In genomic region chr18:23099621-23100020, GRCh38 we compare ENCODE assay signal across 20 cellular contexts. TPM values are rescaled to one million over a fixed set of nuclear protein-coding genes. Genes with fewer than 3 reads are reported as not detected.
A peak's percentile ranks its signal among the peaks of the same experiment; 100 is the strongest.
DNase-seq lines count a peak whose midpoint lies in the region; ATAC-seq, FAIRE-seq and TF ChIP-seq lines count a peak whose summit lies in the region.
"Had no signal": no experiment of that assay in that cellular context is flagged by ENCODE, and none has a peak within 500 bp of the region (broad histone marks: within the 10 kb centered on the region; RNA-seq: fewer than 3 reads in every experiment).

No MANE protein-coding gene starts in this region.

- H2AFZ ChIP-seq in hepatocyte: no peak overlapping the region

- H3K4me1 ChIP-seq in hepatocyte (ENCODE audit: insufficient read depth) (peaks cover 19% of the 10 kb centered on the region), small intestine (ENCODE audit: control insufficient read depth in 2 of 2, insufficient read depth in 1 of 2, low read depth in 1 of 2, low read length in 1 of 2) (peaks cover 0 to 3% of the 10 kb centered on the region in 2 donors)
- H3K4me1 ChIP-seq: BE2C, sigmoid colon had no signal

- no peaks in the 10 kb centered on the region for H4K20me1 ChIP-seq in hepatocyte (ENCODE audit: insufficient read depth, poor library complexity, severe bottlenecking)

- no peaks in the 10 kb centered on the region for H3K9me3 Mint-ChIP-seq in stimulated activated memory B cell treated with anti-CD40 and anti-IgM and Interleukin-4, amounts not matched to agents 10 μg/mL and 1 μg/mL and 100 μg/mL, for 72 hours
- H3K9me3 Mint-ChIP-seq: T-helper 2 cell treated with Interferon-gamma antibody and Interleukin-4, amounts not matched to agents 5 μg/mL and 100 μg/mL, for 36 hours had no signal

- DNase-seq in HCEC 1CT (peak; percentile 47), RCC 7860 (ENCODE audit: low spot score) (peak; percentile 70), hepatocyte (ENCODE audit: low spot score) (peak; percentile 82), small intestine (peak; percentile 96), NCI-H526 treated with DMSO at 0.1 percent for 48 hours (lab: John Stamatoyannopoulos, UW) (no peak), occipital lobe (lab: John Stamatoyannopoulos, UW) (no peak)
- DNase-seq: activated CD4-positive, CD25-positive, alpha-beta regulatory T cell treated with anti-CD3 and anti-CD28 coated beads, Interleukin-2, amount 50 U/mL, for 72 hours; activated effector memory CD4-positive, alpha-beta T cell treated with Interleukin-2 at 50 U/mL for 16 hours; amniotic stem cell; BE2C; cerebellar nuclear complex; DMS 273 treated with DMSO at 0.1 percent for 48 hours; SHP77; sigmoid colon; stimulated activated CD4-positive, alpha-beta T cell treated with anti-CD3 and anti-CD28 coated beads, Interleukin-4, amount 100 ng/mL, for 1 hour had no signal

- no peaks in the 10 kb centered on the region for H3K79me2 ChIP-seq in hepatocyte

- peak overlapping the region; percentile 12 for H3K4me2 ChIP-seq in hepatocyte

- no peak for FAIRE-seq in RCC 7860 (lab: Jason Lieb, UNC)
- FAIRE-seq in small intestine (lab: Jason Lieb, UNC): no peak

- WGBS in hepatocyte (ENCODE audit: low lambda C conversion rate, missing lambda C conversion rate): 59% methylated on average over 5 of the region's 5 CpGs
- WGBS in small intestine, 3 donors: 23 to 69% (median 47%) methylated on average over 5 of the region's 5 CpGs

- H3K4me3 ChIP-seq in hepatocyte (no peak overlapping the region), small intestine (ENCODE audit: low read depth in 1 of 2, low read length in 2 of 2) (no peak overlapping the region)
- H3K4me3 ChIP-seq: sigmoid colon, thoracic aorta had no signal

- no peaks in the 10 kb centered on the region for H3K27me3 ChIP-seq in hepatocyte
- no peaks in the 10 kb centered on the region for H3K27me3 ChIP-seq in small intestine (ENCODE audit: control insufficient read depth in 2 of 2, insufficient read depth in 2 of 2, low read length in 2 of 2)
- H3K27me3 ChIP-seq: BE2C, sigmoid colon had no signal

- H3K9me2 ChIP-seq in hepatocyte (replicated peaks; ENCODE audit: insufficient read depth): no peaks in the 10 kb centered on the region

- H3K27ac Mint-ChIP-seq in stimulated activated memory B cell treated with anti-CD40 and anti-IgM and Interleukin-4, amounts not matched to agents 10 μg/mL and 1 μg/mL and 100 μg/mL, for 72 hours: no peak overlapping the region
- H3K27ac Mint-ChIP-seq: T-helper 2 cell treated with Interferon-gamma antibody and Interleukin-4, amounts not matched to agents 5 μg/mL and 100 μg/mL, for 36 hours had no signal

- ATAC-seq in stimulated activated memory B cell treated with anti-CD40 and anti-IgM and Interleukin-4, amounts not matched to agents 10 μg/mL and 1 μg/mL and 100 μg/mL, for 72 hours: no peak
- ATAC-seq in HG03432 (IDR thresholded peaks at IDR 0.05; ENCODE audit: unreplicated experiment): no peak

- H3K9me3 ChIP-seq in hepatocyte (ENCODE audit: low read depth): no peaks in the 10 kb centered on the region
- H3K9me3 ChIP-seq in small intestine (ENCODE audit: control insufficient read depth, low read depth): no peaks in the 10 kb centered on the region
- H3K9me3 ChIP-seq: BE2C, neutrophil, sigmoid colon, thoracic aorta had no signal

- no peaks in the 10 kb centered on the region for H3K36me3 ChIP-seq in hepatocyte (replicated peaks; ENCODE audit: insufficient read depth, low read depth)
- no peaks in the 10 kb centered on the region for H3K36me3 ChIP-seq in small intestine (ENCODE audit: control insufficient read depth in 2 of 2, insufficient read depth in 2 of 2, low read length in 2 of 2)
- H3K36me3 ChIP-seq: BE2C, neutrophil, sigmoid colon, thoracic aorta had no signal

- no peaks in the 10 kb centered on the region for H3K4me1 Mint-ChIP-seq in stimulated activated memory B cell treated with anti-CD40 and anti-IgM and Interleukin-4, amounts not matched to agents 10 μg/mL and 1 μg/mL and 100 μg/mL, for 72 hours

- H3K27me3 Mint-ChIP-seq in stimulated activated memory B cell treated with anti-CD40 and anti-IgM and Interleukin-4, amounts not matched to agents 10 μg/mL and 1 μg/mL and 100 μg/mL, for 72 hours: peaks cover 33% of the 10 kb centered on the region

- no peak for TF ChIP-seq CTCF in hepatocyte (IDR thresholded peaks at IDR 0.05; ENCODE audit: poor library complexity)

- H3K27ac ChIP-seq in hepatocyte (peak overlapping the region; percentile 92), small intestine (ENCODE audit: low read depth in 1 of 2, low read length in 1 of 2) (peak overlapping the region in 1 of 2 donors; percentile 62)
- H3K27ac ChIP-seq: neutrophil, sigmoid colon, thoracic aorta had no signal

- no peak overlapping the region for H3K4me3 Mint-ChIP-seq in stimulated activated memory B cell treated with anti-CD40 and anti-IgM and Interleukin-4, amounts not matched to agents 10 μg/mL and 1 μg/mL and 100 μg/mL, for 72 hours
- H3K4me3 Mint-ChIP-seq: T-helper 2 cell treated with Interferon-gamma antibody and Interleukin-4, amounts not matched to agents 5 μg/mL and 100 μg/mL, for 36 hours had no signal

- H3K36me3 Mint-ChIP-seq in stimulated activated memory B cell treated with anti-CD40 and anti-IgM and Interleukin-4, amounts not matched to agents 10 μg/mL and 1 μg/mL and 100 μg/mL, for 72 hours: no peaks in the 10 kb centered on the region

RNA-seq across cellular contexts. Expression of gene CABLES1, which starts 35.7 kb away (rescaled TPM):
- total RNA-seq in hepatocyte: 6.9 and 7.2 TPM in 2 replicates
- polyA plus RNA-seq in hepatocyte: 10.8 TPM in 2 replicates
- 1 to 10 TPM; 6.9 to 9.1 (median 7.8) TPM for polyA plus RNA-seq in small intestine
- 6.7 TPM for total RNA-seq in occipital lobe

Comparison
In these comparisons a context has a peak if more than half of its experiments do, and no peak if none do; other contexts are left out.
1. DNase-seq: peak in HCEC 1CT (single experiment), RCC 7860 (single experiment), hepatocyte (single experiment) and small intestine (single experiment); none in NCI-H526 treated with DMSO at 0.1 percent for 48 hours (single experiment) and occipital lobe (single experiment).